8 cellular contexts compared by ENCODE assay signal in genomic region chr5:109688999-109689739, GRCh38. TPM values are rescaled to one million over a fixed set of nuclear protein-coding genes. Genes with fewer than 3 reads are reported as not detected.
DNase-seq lines count a peak whose midpoint lies in the region; ATAC-seq lines count a peak whose summit lies in the region.

No MANE protein-coding gene starts in this region.

- peak overlapping the region; percentile 95 for H3K4me3 Mint-ChIP-seq in T-helper 17 cell

- under 1% methylated on average over 67 of the region's 68 CpGs for WGBS in right cardiac atrium

- H3K4me3 ChIP-seq in right cardiac atrium (ENCODE audit: low read length) (peak overlapping the region; percentile 95), rectal smooth muscle tissue (ENCODE audit: low read length) (peak overlapping the region; percentile 86)

- no peaks in the 10 kb centered on the region for H3K27me3 Mint-ChIP-seq in T-helper 17 cell

- peak overlapping the region; percentile 50 for H3K9ac ChIP-seq in rectal smooth muscle tissue (ENCODE audit: low read length)

- H3K4me1 ChIP-seq in right cardiac atrium (ENCODE audit: control insufficient read depth, insufficient read depth, low read length) = peaks cover 2% of the 10 kb centered on the region
- peaks cover 12% of the 10 kb centered on the region for H3K4me1 ChIP-seq in rectal smooth muscle tissue (ENCODE audit: control insufficient read depth, insufficient read depth, low read length)

- intact Hi-C loops in right cardiac atrium (cut with DNase I) = no loop called here

- H3K27ac Mint-ChIP-seq in T-helper 17 cell = peak overlapping the region; percentile 95

- H3K36me3 Mint-ChIP-seq in T-helper 17 cell (ENCODE audit: low read depth) = peaks cover 4% of the 10 kb centered on the region

- H3K27ac ChIP-seq in angular gyrus (ENCODE audit: low read depth, low read length) (peak overlapping the region; percentile 97), right cardiac atrium (ENCODE audit: low read length) (peak overlapping the region; percentile 99), rectal smooth muscle tissue (ENCODE audit: low read depth, low read length) (peak overlapping the region; percentile 83)

- ATAC-seq in GM18499 (IDR thresholded peaks at IDR 0.05; ENCODE audit: insufficient read depth, unreplicated experiment) (peak; percentile 41), HG02870 (IDR thresholded peaks at IDR 0.05; ENCODE audit: unreplicated experiment) (peak; percentile 79), T-helper 17 cell (peak; percentile 83), right cardiac atrium (peak; percentile 98)

- H3K4me1 Mint-ChIP-seq in T-helper 17 cell = peaks cover 28% of the 10 kb centered on the region

- H3K36me3 ChIP-seq in rectal smooth muscle tissue (ENCODE audit: control insufficient read depth, insufficient read depth, low read length) = no peaks in the 10 kb centered on the region

- no peaks in the 10 kb centered on the region for H3K9me3 ChIP-seq in T-helper 17 cell (ENCODE audit: control insufficient read depth, low read length, poor library complexity, severe bottlenecking)
- H3K9me3 ChIP-seq in right cardiac atrium (ENCODE audit: control insufficient read depth, low read length) = no peaks in the 10 kb centered on the region

- DNase-seq in NCI-H1694 (lab: John Stamatoyannopoulos, UW) (peak; percentile 67), T-helper 17 cell (peak; percentile 70 to 82 (median 80)), right cardiac atrium (peak; percentile 90 to 97 (median 95)), cerebellar nuclear complex (lab: John Stamatoyannopoulos, UW) (no peak)

- H3K27me3 ChIP-seq in right cardiac atrium (ENCODE audit: control insufficient read depth, insufficient read depth) = no peaks in the 10 kb centered on the region
- no peaks in the 10 kb centered on the region for H3K27me3 ChIP-seq in rectal smooth muscle tissue (ENCODE audit: control insufficient read depth, insufficient read depth, low read length)

RNA-seq across cellular contexts. Expression of gene MAN2A1, which starts 0.6 kb away (rescaled TPM):
- total RNA-seq in T-helper 17 cell (10 to 100 TPM; 51.6 to 53.3 TPM), right cardiac atrium (10 to 100 TPM in 1 of 4 donors, 1 to 10 TPM in 3; 9.4 to 10.1 (median 9.6) TPM)
- polyA plus RNA-seq in right cardiac atrium = 2.9 TPM

Comparison
In these comparisons a context has a peak if more than half of its experiments do, and no peak if none do; other contexts are left out.
1. ATAC-seq: peak in every context shown above with its lines; median percentile 98 in right cardiac atrium; 83 in T-helper 17 cell; 79 in HG02870; 41 in GM18499.
2. DNase-seq: peak in NCI-H1694 (single experiment), T-helper 17 cell (3 of 3) and right cardiac atrium (3 of 3); none in cerebellar nuclear complex (0 of 2).
3. RNA of gene MAN2A1, which starts 0.6 kb away (total RNA-seq): 51.6 to 53.3 TPM in T-helper 17 cell; 9.4 to 10.1 TPM in right cardiac atrium; every median in the first group is over 4 times any median in the second.
4. Peak in every context shown above with its lines, with median percentiles within 50 percentile points of each other: H3K27ac ChIP-seq.